1 cellular context compared by ENCODE assay signal in genomic region chr14:20177433-20177974, GRCh38.
TF ChIP-seq lines count a peak whose summit lies in the region.

No MANE protein-coding gene starts in this region.

TF ChIP-seq in SK-N-SH treated with all-trans-retinoic acid at 6 μM for 48 hours, 23 proteins besides CTCF, POLR2A, EP300 and RAD21 (continued from another document):
- TF ChIP-seq CREB5 (CRISPR knock-in tag; IDR thresholded peaks at IDR 0.05; ENCODE audit: low read depth) (no peak), ZNF8 (CRISPR knock-in tag; IDR thresholded peaks at IDR 0.05) (no peak), ZNF565 (CRISPR knock-in tag; conservative IDR thresholded peaks at IDR 0.05; ENCODE audit: low read depth) (no peak), GLIS3 (CRISPR knock-in tag; IDR thresholded peaks at IDR 0.05) (no peak), RARB (CRISPR knock-in tag; IDR thresholded peaks at IDR 0.05) (no peak), ZFP3 (CRISPR knock-in tag; IDR thresholded peaks at IDR 0.05) (no peak)
